ENCODE assay signal across 1 cellular context in the genomic region with DNA sequence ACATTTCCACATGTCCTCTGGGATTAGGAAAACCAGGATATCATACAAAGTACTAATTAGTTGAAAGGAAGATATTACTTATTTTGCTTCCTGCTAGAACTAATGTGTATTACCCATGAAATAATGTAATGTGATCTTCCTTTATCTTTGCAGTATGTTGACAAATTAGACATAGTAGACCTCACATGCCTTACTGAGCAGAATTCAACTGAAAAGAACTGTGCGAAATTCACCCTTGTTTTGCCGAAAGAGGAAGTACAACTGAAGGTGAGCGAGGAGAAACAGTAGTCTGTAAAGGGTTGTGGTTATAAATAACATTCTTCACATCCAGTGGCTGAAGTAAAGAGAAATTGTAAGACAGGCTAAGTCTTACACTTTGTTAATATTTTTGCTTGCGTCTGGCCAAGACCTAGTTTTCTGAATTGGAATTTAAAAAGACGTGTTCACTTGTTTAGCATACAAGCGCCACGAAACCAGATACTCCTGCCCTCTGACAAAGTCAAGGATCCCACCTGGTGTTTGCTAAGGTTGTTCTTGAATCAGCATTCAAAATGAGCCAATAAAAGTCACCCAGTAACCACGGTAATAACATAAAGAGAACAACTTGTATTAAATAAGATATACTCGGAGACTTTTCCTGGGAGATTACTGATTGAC.
TF ChIP-seq lines count a peak whose summit lies in the region.

No MANE protein-coding gene starts in this region.

TF ChIP-seq in K562, 482 proteins besides CTCF, POLR2A, EP300 and RAD21 (continued from another document and continues in another):
- TF ChIP-seq, protein P1, sequence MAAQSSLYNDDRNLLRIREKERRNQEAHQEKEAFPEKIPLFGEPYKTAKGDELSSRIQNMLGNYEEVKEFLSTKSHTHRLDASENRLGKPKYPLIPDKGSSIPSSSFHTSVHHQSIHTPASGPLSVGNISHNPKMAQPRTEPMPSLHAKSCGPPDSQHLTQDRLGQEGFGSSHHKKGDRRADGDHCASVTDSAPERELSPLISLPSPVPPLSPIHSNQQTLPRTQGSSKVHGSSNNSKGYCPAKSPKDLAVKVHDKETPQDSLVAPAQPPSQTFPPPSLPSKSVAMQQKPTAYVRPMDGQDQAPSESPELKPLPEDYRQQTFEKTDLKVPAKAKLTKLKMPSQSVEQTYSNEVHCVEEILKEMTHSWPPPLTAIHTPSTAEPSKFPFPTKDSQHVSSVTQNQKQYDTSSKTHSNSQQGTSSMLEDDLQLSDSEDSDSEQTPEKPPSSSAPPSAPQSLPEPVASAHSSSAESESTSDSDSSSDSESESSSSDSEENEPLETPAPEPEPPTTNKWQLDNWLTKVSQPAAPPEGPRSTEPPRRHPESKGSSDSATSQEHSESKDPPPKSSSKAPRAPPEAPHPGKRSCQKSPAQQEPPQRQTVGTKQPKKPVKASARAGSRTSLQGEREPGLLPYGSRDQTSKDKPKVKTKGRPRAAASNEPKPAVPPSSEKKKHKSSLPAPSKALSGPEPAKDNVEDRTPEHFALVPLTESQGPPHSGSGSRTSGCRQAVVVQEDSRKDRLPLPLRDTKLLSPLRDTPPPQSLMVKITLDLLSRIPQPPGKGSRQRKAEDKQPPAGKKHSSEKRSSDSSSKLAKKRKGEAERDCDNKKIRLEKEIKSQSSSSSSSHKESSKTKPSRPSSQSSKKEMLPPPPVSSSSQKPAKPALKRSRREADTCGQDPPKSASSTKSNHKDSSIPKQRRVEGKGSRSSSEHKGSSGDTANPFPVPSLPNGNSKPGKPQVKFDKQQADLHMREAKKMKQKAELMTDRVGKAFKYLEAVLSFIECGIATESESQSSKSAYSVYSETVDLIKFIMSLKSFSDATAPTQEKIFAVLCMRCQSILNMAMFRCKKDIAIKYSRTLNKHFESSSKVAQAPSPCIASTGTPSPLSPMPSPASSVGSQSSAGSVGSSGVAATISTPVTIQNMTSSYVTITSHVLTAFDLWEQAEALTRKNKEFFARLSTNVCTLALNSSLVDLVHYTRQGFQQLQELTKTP (IDR thresholded peaks at IDR 0.05; ENCODE audit: low read depth in 1 of 2, partially characterized antibody in 2 of 2) = peak in 1 of 2 experiments; percentile 56
- no peak for TF ChIP-seq MTA1 (IDR thresholded peaks at IDR 0.05; ENCODE audit: borderline replicate concordance)
- no peak for TF ChIP-seq ZNF699 (CRISPR knock-in tag; IDR thresholded peaks at IDR 0.05; ENCODE audit: insufficient replicate concordance)
- peak; percentile 13; the same call in 1 of the 2 replicates for TF ChIP-seq HMBOX1 (IDR thresholded peaks at IDR 0.05)
- TF ChIP-seq CBX5 (IDR thresholded peaks at IDR 0.05; ENCODE audit: borderline replicate concordance, low read depth) = no peak
- TF ChIP-seq, protein P2, sequence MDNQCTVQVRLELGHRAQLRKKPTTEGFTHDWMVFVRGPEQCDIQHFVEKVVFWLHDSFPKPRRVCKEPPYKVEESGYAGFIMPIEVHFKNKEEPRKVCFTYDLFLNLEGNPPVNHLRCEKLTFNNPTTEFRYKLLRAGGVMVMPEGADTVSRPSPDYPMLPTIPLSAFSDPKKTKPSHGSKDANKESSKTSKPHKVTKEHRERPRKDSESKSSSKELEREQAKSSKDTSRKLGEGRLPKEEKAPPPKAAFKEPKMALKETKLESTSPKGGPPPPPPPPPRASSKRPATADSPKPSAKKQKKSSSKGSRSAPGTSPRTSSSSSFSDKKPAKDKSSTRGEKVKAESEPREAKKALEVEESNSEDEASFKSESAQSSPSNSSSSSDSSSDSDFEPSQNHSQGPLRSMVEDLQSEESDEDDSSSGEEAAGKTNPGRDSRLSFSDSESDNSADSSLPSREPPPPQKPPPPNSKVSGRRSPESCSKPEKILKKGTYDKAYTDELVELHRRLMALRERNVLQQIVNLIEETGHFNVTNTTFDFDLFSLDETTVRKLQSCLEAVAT (IDR thresholded peaks at IDR 0.05) = 0 out of 4 replicates have a peak, but pooled peaks of 1 of the 2 experiments have one; percentile 47
- no peak for TF ChIP-seq SAFB2 (IDR thresholded peaks at IDR 0.05; ENCODE audit: borderline replicate concordance, low read depth, low read length, severe bottlenecking)
- peak; percentile 87 for TF ChIP-seq SPI1 (IDR thresholded peaks at IDR 0.05; ENCODE audit: borderline replicate concordance, low read depth, low read length)
- no peak for TF ChIP-seq NR4A1 (CRISPR knock-in tag; IDR thresholded peaks at IDR 0.05)
- no peak for TF ChIP-seq NR4A1 (tag; IDR thresholded peaks at IDR 0.05)
- 0 out of 2 replicates have a peak, but pooled peaks have one; percentile 50 for TF ChIP-seq RNF2 (IDR thresholded peaks at IDR 0.05)
- no peak for TF ChIP-seq ELF4 (CRISPR knock-in tag; IDR thresholded peaks at IDR 0.05)
- no peak; the same call in 1 of the 2 replicates for TF ChIP-seq ZC3H8 (IDR thresholded peaks at IDR 0.05)
- TF ChIP-seq ARID3A (IDR thresholded peaks at IDR 0.05; ENCODE audit: borderline replicate concordance, low read depth, low read length) = peak; percentile 2; the same call in 1 of the 2 replicates
- TF ChIP-seq ZNF766 (CRISPR knock-in tag; conservative IDR thresholded peaks at IDR 0.05) = 0 out of 2 replicates have a peak, but pooled peaks have one; percentile 14
- no peak for TF ChIP-seq PPARD (CRISPR knock-in tag; IDR thresholded peaks at IDR 0.05)
- TF ChIP-seq ERF (CRISPR knock-in tag; IDR thresholded peaks at IDR 0.05) = no peak
- TF ChIP-seq, protein P3, sequence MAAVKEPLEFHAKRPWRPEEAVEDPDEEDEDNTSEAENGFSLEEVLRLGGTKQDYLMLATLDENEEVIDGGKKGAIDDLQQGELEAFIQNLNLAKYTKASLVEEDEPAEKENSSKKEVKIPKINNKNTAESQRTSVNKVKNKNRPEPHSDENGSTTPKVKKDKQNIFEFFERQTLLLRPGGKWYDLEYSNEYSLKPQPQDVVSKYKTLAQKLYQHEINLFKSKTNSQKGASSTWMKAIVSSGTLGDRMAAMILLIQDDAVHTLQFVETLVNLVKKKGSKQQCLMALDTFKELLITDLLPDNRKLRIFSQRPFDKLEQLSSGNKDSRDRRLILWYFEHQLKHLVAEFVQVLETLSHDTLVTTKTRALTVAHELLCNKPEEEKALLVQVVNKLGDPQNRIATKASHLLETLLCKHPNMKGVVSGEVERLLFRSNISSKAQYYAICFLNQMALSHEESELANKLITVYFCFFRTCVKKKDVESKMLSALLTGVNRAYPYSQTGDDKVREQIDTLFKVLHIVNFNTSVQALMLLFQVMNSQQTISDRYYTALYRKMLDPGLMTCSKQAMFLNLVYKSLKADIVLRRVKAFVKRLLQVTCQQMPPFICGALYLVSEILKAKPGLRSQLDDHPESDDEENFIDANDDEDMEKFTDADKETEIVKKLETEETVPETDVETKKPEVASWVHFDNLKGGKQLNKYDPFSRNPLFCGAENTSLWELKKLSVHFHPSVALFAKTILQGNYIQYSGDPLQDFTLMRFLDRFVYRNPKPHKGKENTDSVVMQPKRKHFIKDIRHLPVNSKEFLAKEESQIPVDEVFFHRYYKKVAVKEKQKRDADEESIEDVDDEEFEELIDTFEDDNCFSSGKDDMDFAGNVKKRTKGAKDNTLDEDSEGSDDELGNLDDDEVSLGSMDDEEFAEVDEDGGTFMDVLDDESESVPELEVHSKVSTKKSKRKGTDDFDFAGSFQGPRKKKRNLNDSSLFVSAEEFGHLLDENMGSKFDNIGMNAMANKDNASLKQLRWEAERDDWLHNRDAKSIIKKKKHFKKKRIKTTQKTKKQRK (IDR thresholded peaks at IDR 0.05; ENCODE audit: borderline replicate concordance, low read depth, low read length) = no peak
- TF ChIP-seq STAT5A (IDR thresholded peaks at IDR 0.05; ENCODE audit: borderline replicate concordance, low read length) = peak; percentile 4; the same call in 1 of the 2 replicates
- TF ChIP-seq SUPT5H (IDR thresholded peaks at IDR 0.05) = peak; percentile 68
- peak; percentile 77 for TF ChIP-seq PML (IDR thresholded peaks at IDR 0.05; ENCODE audit: low read length)
- no peak for TF ChIP-seq THAP12 (CRISPR knock-in tag; IDR thresholded peaks at IDR 0.05)
- TF ChIP-seq ZNF316 (IDR thresholded peaks at IDR 0.05) = peak; percentile 16; the same call in 1 of the 2 replicates
- no peak for TF ChIP-seq CBFB (CRISPR knock-in tag; IDR thresholded peaks at IDR 0.05)
- TF ChIP-seq BRD9 (IDR thresholded peaks at IDR 0.05; ENCODE audit: low read depth, partially characterized antibody) = peak; percentile 62
- TF ChIP-seq HDAC2 (IDR thresholded peaks at IDR 0.05) = 0 out of 2 replicates have a peak, but pooled peaks have one; percentile 13
- peak; percentile 96 for TF ChIP-seq TBP (optimal IDR thresholded peaks at IDR 0.05; ENCODE audit: low read depth, low read length)
- TF ChIP-seq ZNF274 (IDR thresholded peaks at IDR 0.05; ENCODE audit: borderline replicate concordance, low read depth, low read length) = no peak
- TF ChIP-seq GTF2F1 (IDR thresholded peaks at IDR 0.05; ENCODE audit: low read depth, low read length) = 0 out of 2 replicates have a peak, but pooled peaks have one; percentile 28
- TF ChIP-seq LARP7 (IDR thresholded peaks at IDR 0.05) = no peak
- no peak for TF ChIP-seq MXI1 (IDR thresholded peaks at IDR 0.05; ENCODE audit: low read depth, low read length)
- peak; percentile 31; the same call in 1 of the 2 replicates for TF ChIP-seq FOXJ2 (tag; IDR thresholded peaks at IDR 0.05)
- TF ChIP-seq PTRF (tag; IDR thresholded peaks at IDR 0.05) = no peak
- no peak for TF ChIP-seq RHOXF2B (CRISPR knock-in tag; conservative IDR thresholded peaks at IDR 0.05)
- TF ChIP-seq EHMT2 (IDR thresholded peaks at IDR 0.05) = no peak
- no peak for TF ChIP-seq MTA2 (IDR thresholded peaks at IDR 0.05; ENCODE audit: low read depth)
- TF ChIP-seq DMBX1 (CRISPR knock-in tag; IDR thresholded peaks at IDR 0.05; ENCODE audit: borderline replicate concordance) = no peak
- TF ChIP-seq NBN (IDR thresholded peaks at IDR 0.05; ENCODE audit: low read depth) = peak; percentile 49; the same call in 1 of the 2 replicates
- no peak for TF ChIP-seq JUND (IDR thresholded peaks at IDR 0.05; ENCODE audit: borderline replicate concordance, low read depth, low read length)
- TF ChIP-seq JUND (tag; IDR thresholded peaks at IDR 0.05; ENCODE audit: borderline replicate concordance, low read depth, low read length) = 0 out of 3 replicates have a peak, but pooled peaks have one; percentile 8
- no peak for TF ChIP-seq MCM2 (IDR thresholded peaks at IDR 0.05; ENCODE audit: low read depth)
- TF ChIP-seq ZNF592 (IDR thresholded peaks at IDR 0.05) = peak; percentile 83
- TF ChIP-seq BACH1 (tag; IDR thresholded peaks at IDR 0.05) = 0 out of 2 replicates have a peak, but pooled peaks have one; percentile 47
